ENCODE assay signal across 12 cellular contexts in the genomic region with DNA sequence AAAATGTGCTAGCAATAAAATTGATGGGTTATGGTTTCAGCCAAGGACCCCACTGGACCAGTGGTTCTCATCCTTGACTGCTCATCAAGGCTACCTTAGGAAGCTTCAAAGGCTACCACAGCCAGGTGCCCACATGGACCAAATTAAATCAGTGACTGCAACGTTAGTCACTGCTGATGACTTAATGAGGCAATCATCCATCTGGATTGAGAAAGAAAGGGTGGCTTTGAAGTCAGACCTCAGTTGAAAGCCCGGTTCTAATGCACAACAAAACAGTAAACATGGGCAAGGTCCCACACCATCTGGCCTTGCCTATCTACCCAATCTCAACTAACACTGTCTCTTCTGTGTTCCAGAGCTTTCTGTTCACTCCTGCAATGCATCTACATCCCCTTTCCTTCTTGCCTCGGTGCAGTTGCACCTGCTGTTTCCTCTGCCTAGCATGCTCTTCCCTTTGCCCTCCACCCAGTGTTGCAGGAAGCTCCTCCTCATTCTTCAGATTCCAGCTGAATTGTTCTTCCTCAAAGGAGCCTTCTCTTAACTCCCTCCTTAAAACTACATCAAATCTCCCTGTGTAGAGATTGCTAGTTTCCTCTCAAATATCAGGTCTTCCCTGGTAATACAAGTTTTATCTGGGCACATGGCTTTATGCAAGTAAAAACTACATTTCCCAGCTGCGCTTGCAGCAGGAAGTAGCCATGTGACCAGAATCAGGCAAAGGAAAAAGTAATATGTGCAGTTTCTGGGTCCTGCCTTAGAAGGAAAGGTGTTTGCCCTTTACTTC. TPM values are rescaled to one million over a fixed set of nuclear protein-coding genes. Genes with fewer than 3 reads are reported as not detected.
DNase-seq lines count a peak whose midpoint lies in the region; ATAC-seq and TF ChIP-seq lines count a peak whose summit lies in the region.
"Had no signal": no experiment of that assay in that cellular context is flagged by ENCODE, and none has a peak within 500 bp of the region (broad histone marks: within the 10 kb centered on the region; RNA-seq: fewer than 3 reads in every experiment).

No MANE protein-coding gene starts in this region.

- TF ChIP-seq EP300 in SK-N-SH (IDR thresholded peaks at IDR 0.05; ENCODE audit: borderline replicate concordance in 1 of 2, low read depth in 1 of 2, low read length in 1 of 2): no peak

- H3K4me3 ChIP-seq in SK-N-SH (ENCODE audit: low read depth in 2 of 2, low read length in 1 of 2): no peak overlapping the region
- no peak overlapping the region for H3K4me3 ChIP-seq in CD8-positive, alpha-beta memory T cell (ENCODE audit: low read length)

- POLR2A ChIA-PET in SK-N-SH (lab: Yijun Ruan, JAX): no interaction called here
- POLR2A ChIA-PET in CD8-positive, alpha-beta memory T cell (lab: Charles Lee): no interaction called here

- H3K9ac ChIP-seq in SK-N-SH: no peak overlapping the region

- H3K36me3 ChIP-seq in SK-N-SH (replicated peaks in 1 of 2; ENCODE audit: control insufficient read depth in 1 of 2, insufficient read depth in 2 of 2, low read length in 1 of 2): no peaks in the 10 kb centered on the region
- H3K36me3 ChIP-seq in CD8-positive, alpha-beta memory T cell (ENCODE audit: insufficient read depth, low read length): no peaks in the 10 kb centered on the region
- H3K36me3 ChIP-seq: brain microvascular endothelial cell had no signal

- no peak overlapping the region for H3K4me2 ChIP-seq in SK-N-SH

- H3K4me1 ChIP-seq in SK-N-SH (ENCODE audit: control insufficient read depth in 1 of 2, insufficient read depth in 2 of 2, low read depth in 1 of 2, low read length in 1 of 2) (no peaks in the 10 kb centered on the region), foreskin keratinocyte (peaks cover 21% of the 10 kb centered on the region)
- no peaks in the 10 kb centered on the region for H3K4me1 ChIP-seq in CD8-positive, alpha-beta memory T cell (ENCODE audit: insufficient read depth, low read length)

- TF ChIP-seq CTCF in SK-N-SH (IDR thresholded peaks at IDR 0.05): no peak
- TF ChIP-seq CTCF in foreskin keratinocyte (conservative IDR thresholded peaks at IDR 0.05): no peak

- H3K36me3 Mint-ChIP-seq in CD8-positive, alpha-beta memory T cell: peaks cover 0 to 7% (median 0%) of the 10 kb centered on the region in 3 donors

- no peaks in the 10 kb centered on the region for H3K79me2 ChIP-seq in SK-N-SH (ENCODE audit: insufficient read depth)

- H3K27ac Mint-ChIP-seq in CD8-positive, alpha-beta memory T cell: no peak overlapping the region
- H3K27ac Mint-ChIP-seq: T-helper 1 cell treated with Interleukin-12 subunit alpha and Interleukin-12 subunit beta and Interleukin-4 antibody, amounts not matched to agents 30 μg/mL and 1 μg/mL, for 36 hours had no signal

- no peaks in the 10 kb centered on the region for H4K20me1 ChIP-seq in SK-N-SH (ENCODE audit: insufficient read depth)

- 34% methylated on average over 4 of the region's 4 CpGs for WGBS in SK-N-SH (ENCODE audit: low lambda C conversion rate)

- TF ChIP-seq RAD21 in SK-N-SH (IDR thresholded peaks at IDR 0.05; ENCODE audit: low read length): no peak

- peaks cover 7 to 13% (median 9%) of the 10 kb centered on the region in 5 donors for H3K9me3 Mint-ChIP-seq in CD8-positive, alpha-beta memory T cell

- H3K27me3 ChIP-seq in SK-N-SH (ENCODE audit: insufficient read depth) (no peaks in the 10 kb centered on the region), foreskin keratinocyte (no peaks in the 10 kb centered on the region)
- H3K27me3 ChIP-seq in CD8-positive, alpha-beta memory T cell (ENCODE audit: insufficient read depth, low read length, poor library complexity, severe bottlenecking): peaks cover 4% of the 10 kb centered on the region
- H3K27me3 ChIP-seq: brain microvascular endothelial cell had no signal

- no peaks in the 10 kb centered on the region for H3K9me2 ChIP-seq in SK-N-SH

- peak; percentile 92 for ATAC-seq in foreskin keratinocyte
- no peak for ATAC-seq in GM18502 (IDR thresholded peaks at IDR 0.05; ENCODE audit: poor library complexity, unreplicated experiment)

- no peak overlapping the region for H3K27ac ChIP-seq in SK-N-SH (ENCODE audit: low read depth in 2 of 2, low read length in 1 of 2)
- no peak overlapping the region for H3K27ac ChIP-seq in foreskin keratinocyte
- no peak overlapping the region for H3K27ac ChIP-seq in CD8-positive, alpha-beta memory T cell (ENCODE audit: low read depth, low read length)
- H3K27ac ChIP-seq: brain microvascular endothelial cell had no signal

- CTCF ChIA-PET in SK-N-SH (lab: Yijun Ruan, JAX): interaction anchor here (0.8 to 3.1 kb wide), 10 partner anchors 11 to 399 kb away, joined by 3 to 16 read pairs (median 5); no protein-coding TSS in a partner anchor
- CTCF ChIA-PET in CD8-positive, alpha-beta memory T cell (lab: Charles Lee): interaction anchor here (0.8 to 2.4 kb wide), 4 partner anchors 10 to 30 kb away, joined by 3 to 11 read pairs (median 4); a partner anchor contains a TSS

- no peak overlapping the region for H2AFZ ChIP-seq in SK-N-SH (ENCODE audit: low read depth)

- H3K27me3 Mint-ChIP-seq in CD8-positive, alpha-beta memory T cell: peaks cover 12 to 13% of the 10 kb centered on the region in 2 donors

- no peaks in the 10 kb centered on the region for H3K4me1 Mint-ChIP-seq in CD8-positive, alpha-beta memory T cell

- in situ Hi-C loops in Caki2 (cut with HindIII; ENCODE audit: low pct_unique_long_range_greater_than_20kb, low sequenced_read_pairs): loop anchor here (25.0 kb wide), 1 partner anchor 550 kb away; no protein-coding TSS in a partner anchor

- H3F3A ChIP-seq in SK-N-SH (replicated peaks; ENCODE audit: insufficient read depth): no peaks in the 10 kb centered on the region

- H3K9me3 ChIP-seq in SK-N-SH: no peaks in the 10 kb centered on the region
- H3K9me3 ChIP-seq in CD8-positive, alpha-beta memory T cell (ENCODE audit: low read length): no peaks in the 10 kb centered on the region

- H3K4me3 Mint-ChIP-seq in CD8-positive, alpha-beta memory T cell: no peak overlapping the region
- H3K4me3 Mint-ChIP-seq: T-helper 1 cell treated with Interleukin-12 subunit alpha and Interleukin-12 subunit beta and Interleukin-4 antibody, amounts not matched to agents 30 μg/mL and 1 μg/mL, for 36 hours had no signal

- DNase-seq in Caki2 (ENCODE audit: low read depth): peak; percentile 50
- DNase-seq in HT1080 (ENCODE audit: low read depth): peak; percentile 55
- DNase-seq in SK-N-SH: no peak
- peak; percentile 76 to 92 for DNase-seq in foreskin keratinocyte
- no peak for DNase-seq in NCI-H2107 (lab: John Stamatoyannopoulos, UW)
- DNase-seq in NCI-H1105 (lab: John Stamatoyannopoulos, UW): no peak
- DNase-seq in CD8-positive, alpha-beta memory T cell: no peak
- DNase-seq: brain microvascular endothelial cell, occipital lobe had no signal

TF ChIP-seq in SK-N-SH, 30 proteins besides CTCF, POLR2A, EP300 and RAD21 (continues in another document):
- peak; percentile 50 for TF ChIP-seq GABPA (IDR thresholded peaks at IDR 0.05; ENCODE audit: low read depth)
- TF ChIP-seq ELF1 (IDR thresholded peaks at IDR 0.05): 0 out of 2 replicates have a peak, but pooled peaks have one; percentile 44
- TF ChIP-seq CHD2 (IDR thresholded peaks at IDR 0.05; ENCODE audit: low read length, partially characterized antibody): no peak
- no peak for TF ChIP-seq RFX5 (IDR thresholded peaks at IDR 0.05; ENCODE audit: low read length)
- TF ChIP-seq, protein P1, sequence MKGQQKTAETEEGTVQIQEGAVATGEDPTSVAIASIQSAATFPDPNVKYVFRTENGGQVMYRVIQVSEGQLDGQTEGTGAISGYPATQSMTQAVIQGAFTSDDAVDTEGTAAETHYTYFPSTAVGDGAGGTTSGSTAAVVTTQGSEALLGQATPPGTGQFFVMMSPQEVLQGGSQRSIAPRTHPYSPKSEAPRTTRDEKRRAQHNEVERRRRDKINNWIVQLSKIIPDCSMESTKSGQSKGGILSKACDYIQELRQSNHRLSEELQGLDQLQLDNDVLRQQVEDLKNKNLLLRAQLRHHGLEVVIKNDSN (IDR thresholded peaks at IDR 0.05; ENCODE audit: borderline replicate concordance, low read depth): peak; percentile 82
- peak; percentile 23; the same call in 1 of the 2 replicates for TF ChIP-seq FOSL2 (IDR thresholded peaks at IDR 0.05; ENCODE audit: borderline replicate concordance, low read depth)
- no peak for TF ChIP-seq YY1 (IDR thresholded peaks at IDR 0.05; ENCODE audit: low read depth)

RNA-seq across cellular contexts. Expression of a gene that starts 10.3 kb away (rescaled TPM):
- not detected in 2 replicates for total RNA-seq in Caki2 (2014; rRNA removed; shearing (Covaris generic); ENCODE audit: low replicate concordance)
- not detected in 2 replicates for total RNA-seq in HT1080 (2014; rRNA removed; shearing (Covaris generic))
- polyA plus RNA-seq in HT1080 (2015; cell fraction: cytosol; rRNA removed): not detected in 2 replicates
- not detected in 2 replicates for polyA plus RNA-seq in HT1080 (2015; cell fraction: nucleus; rRNA removed)
- not detected in 2 replicates for polyA plus RNA-seq in SK-N-SH (2012; rRNA removed)
- not detected in 2 replicates for polyA plus RNA-seq in SK-N-SH (2012; cell fraction: cytosol; rRNA removed)
- not detected in 2 replicates for polyA plus RNA-seq in SK-N-SH (2012; cell fraction: nucleus; rRNA removed)
- total RNA-seq in foreskin keratinocyte: not detected in 2 replicates
- not detected in 2 replicates for polyA plus RNA-seq in foreskin keratinocyte
- total RNA-seq in CD8-positive, alpha-beta memory T cell: not detected
- not detected for polyA plus RNA-seq in CD8-positive, alpha-beta memory T cell
- total RNA-seq: endothelial cell of umbilical vein, occipital lobe had no signal
- polyA plus RNA-seq: endothelial cell of umbilical vein had no signal

RNA-seq across cellular contexts. Expression of a gene that starts 49.0 kb away (rescaled TPM):
- 0.27 and 0.67 TPM in 2 replicates for total RNA-seq in Caki2 (2014; rRNA removed; shearing (Covaris generic); ENCODE audit: low replicate concordance)
- not detected in 2 replicates for total RNA-seq in HT1080 (2014; rRNA removed; shearing (Covaris generic))
- polyA plus RNA-seq in HT1080 (2015; cell fraction: cytosol; rRNA removed): not detected in 2 replicates
- polyA plus RNA-seq in HT1080 (2015; cell fraction: nucleus; rRNA removed): not detected in 2 replicates
- polyA plus RNA-seq in SK-N-SH (2012; rRNA removed) (not detected in 2 replicates), foreskin keratinocyte (0.07 and 0.15 TPM in 2 replicates)
- not detected in 2 replicates for polyA plus RNA-seq in SK-N-SH (2012; cell fraction: cytosol; rRNA removed)
- not detected in 2 replicates for polyA plus RNA-seq in SK-N-SH (2012; cell fraction: nucleus; rRNA removed)
- 0.04 and 0.14 TPM in 2 replicates for total RNA-seq in foreskin keratinocyte
- not detected for total RNA-seq in CD8-positive, alpha-beta memory T cell
- not detected for polyA plus RNA-seq in CD8-positive, alpha-beta memory T cell
- total RNA-seq: endothelial cell of umbilical vein had no signal
- polyA plus RNA-seq: endothelial cell of umbilical vein had no signal

RNA-seq across cellular contexts. Expression of a gene that starts 53.9 kb away (rescaled TPM):
- not detected in 2 replicates for total RNA-seq in Caki2 (2014; rRNA removed; shearing (Covaris generic); ENCODE audit: low replicate concordance)
- total RNA-seq in HT1080 (2014; rRNA removed; shearing (Covaris generic)): not detected in 2 replicates
- polyA plus RNA-seq in HT1080 (2015; cell fraction: cytosol; rRNA removed): 0.01 TPM in 1 of 2 replicates, not detected in the other
- polyA plus RNA-seq in HT1080 (2015; cell fraction: nucleus; rRNA removed): not detected in 2 replicates
- polyA plus RNA-seq in SK-N-SH (2012; rRNA removed) (0.02 TPM in 1 of 2 replicates, not detected in the other), foreskin keratinocyte (not detected in 2 replicates)
- polyA plus RNA-seq in SK-N-SH (2012; cell fraction: cytosol; rRNA removed): under 0.01 and 0.01 TPM in 2 replicates
- polyA plus RNA-seq in SK-N-SH (2012; cell fraction: nucleus; rRNA removed): 0.02 and 0.06 TPM in 2 replicates
- not detected in 2 replicates for total RNA-seq in foreskin keratinocyte
- under 1 TPM in 1 of 2 experiments, not detected in 1; 0.07 TPM for total RNA-seq in CD8-positive, alpha-beta memory T cell
- 0.08 TPM for polyA plus RNA-seq in CD8-positive, alpha-beta memory T cell
- total RNA-seq: endothelial cell of umbilical vein, occipital lobe had no signal
- polyA plus RNA-seq: endothelial cell of umbilical vein had no signal

Comparison
In these comparisons a context has a peak if more than half of its experiments do, and no peak if none do; other contexts are left out.
1. DNase-seq: peak in Caki2 (single experiment), HT1080 (single experiment) and foreskin keratinocyte (2 of 2); none in SK-N-SH (single experiment), NCI-H2107 (single experiment), NCI-H1105 (single experiment) and CD8-positive, alpha-beta memory T cell (0 of 5).